Comparison of ENCODE assay signal across 17 cellular contexts in the genomic region with DNA sequence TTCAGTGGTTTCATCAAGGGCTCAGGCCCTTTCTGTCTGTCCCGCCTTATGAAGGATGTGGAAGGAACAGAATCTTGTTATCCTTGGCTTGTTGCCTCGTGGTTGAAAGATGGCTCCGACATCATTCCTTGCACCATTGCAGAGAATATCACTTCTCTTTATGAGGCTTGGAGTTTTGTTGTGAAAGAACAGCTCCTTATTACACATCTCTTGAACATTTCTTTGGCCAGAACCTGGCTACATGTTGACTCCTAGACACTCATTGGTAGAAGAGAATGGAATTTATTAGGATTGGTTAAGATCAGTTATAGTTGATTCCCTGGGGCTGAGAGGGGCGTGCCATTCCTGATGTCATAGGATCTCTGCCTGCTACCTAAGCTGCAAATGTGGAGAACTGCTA.
"Had no signal": no experiment of that assay in that cellular context is flagged by ENCODE, and none has a peak within 500 bp of the region (broad histone marks: within the 10 kb centered on the region; RNA-seq: fewer than 3 reads in every experiment).

No MANE protein-coding gene starts in this region.

- H3K27ac ChIP-seq: esophagus muscularis mucosa, pancreas, thyroid gland had no signal

- H3K27me3 ChIP-seq: esophagus muscularis mucosa, pancreas, thyroid gland had no signal

- H3K36me3 ChIP-seq: esophagus muscularis mucosa, pancreas, thyroid gland had no signal

- H3K4me1 Mint-ChIP-seq: stimulated activated effector memory CD8-positive, alpha-beta T cell treated with anti-CD3 and anti-CD28 coated beads, Interleukin-12 subunit alpha, Interleukin-12 subunit beta, amount 100 ng/mL, for 72 hours had no signal

- H3K36me3 Mint-ChIP-seq: activated naive CD8-positive, alpha-beta T cell; stimulated activated effector memory CD8-positive, alpha-beta T cell treated with anti-CD3 and anti-CD28 coated beads, Interleukin-12 subunit alpha, Interleukin-12 subunit beta, amount 100 ng/mL, for 72 hours had no signal

- H3K4me3 ChIP-seq: esophagus muscularis mucosa, mucosa of descending colon, pancreas, thyroid gland had no signal

- DNase-seq: activated B cell treated with CpG ODN at 0.5 μM for 24 hours; activated CD4-positive, alpha-beta T cell treated with anti-CD3 and anti-CD28 coated beads for 48 hours; activated CD8-positive, alpha-beta memory T cell treated with anti-CD3 and anti-CD28 coated beads, Interleukin-2, amount 50 U/mL, for 4 hours; activated CD8-positive, alpha-beta T cell treated with anti-CD3 and anti-CD28 coated beads, Interleukin-2, amount 10 ng/mL, durations not matched to agents 7 days and 5 days; activated gamma-delta T cell; activated T-cell treated with anti-CD3 and anti-CD28 coated beads, Interleukin-2, amount 50 U/mL, for 72 hours; islet precursor cell; mucosa of descending colon; naive thymus-derived CD4-positive, alpha-beta T cell; pancreas; SW 1271; thyroid gland had no signal

- H3K9me3 ChIP-seq: esophagus muscularis mucosa, mucosa of descending colon, pancreas, thyroid gland had no signal

- H3K4me3 Mint-ChIP-seq: activated B cell treated with CpG ODN at 0.5 μM for 24 hours; activated CD8-positive, alpha-beta T cell treated with anti-CD3 and anti-CD28 coated beads, Interleukin-2, amount 10 ng/mL, durations not matched to agents 7 days and 5 days; activated naive CD8-positive, alpha-beta T cell; activated T-cell treated with anti-CD3 and anti-CD28 coated beads, Interleukin-2, amount 50 U/mL, for 72 hours; naive thymus-derived CD4-positive, alpha-beta T cell; stimulated activated effector memory CD8-positive, alpha-beta T cell treated with anti-CD3 and anti-CD28 coated beads, Interleukin-12 subunit alpha, Interleukin-12 subunit beta, amount 100 ng/mL, for 72 hours had no signal

- H3K27ac Mint-ChIP-seq: activated B cell treated with CpG ODN at 0.5 μM for 24 hours; activated CD8-positive, alpha-beta T cell treated with anti-CD3 and anti-CD28 coated beads, Interleukin-2, amount 10 ng/mL, durations not matched to agents 7 days and 5 days; activated naive CD8-positive, alpha-beta T cell; activated T-cell treated with anti-CD3 and anti-CD28 coated beads, Interleukin-2, amount 50 U/mL, for 72 hours; naive thymus-derived CD4-positive, alpha-beta T cell; stimulated activated effector memory CD8-positive, alpha-beta T cell treated with anti-CD3 and anti-CD28 coated beads, Interleukin-12 subunit alpha, Interleukin-12 subunit beta, amount 100 ng/mL, for 72 hours had no signal

- H3K9me3 Mint-ChIP-seq: stimulated activated effector memory CD8-positive, alpha-beta T cell treated with anti-CD3 and anti-CD28 coated beads, Interleukin-12 subunit alpha, Interleukin-12 subunit beta, amount 100 ng/mL, for 72 hours had no signal

- H3K4me1 ChIP-seq: esophagus muscularis mucosa, thyroid gland had no signal

- FAIRE-seq: endometrium, pancreas, TTC549 had no signal
